16 cellular contexts compared by ENCODE assay signal in genomic region chr3:17544632-17545031, GRCh38.
DNase-seq lines count a peak whose midpoint lies in the region; ATAC-seq and TF ChIP-seq lines count a peak whose summit lies in the region.
"Had no signal": no experiment of that assay in that cellular context is flagged by ENCODE, and none has a peak within 500 bp of the region (broad histone marks: within the 10 kb centered on the region; RNA-seq: fewer than 3 reads in every experiment).

No MANE protein-coding gene starts in this region.

- no peaks in the 10 kb centered on the region for H3K9me2 ChIP-seq in SK-N-SH

- no peaks in the 10 kb centered on the region for H3K9me3 ChIP-seq in SK-N-SH
- peaks cover 28% of the 10 kb centered on the region for H3K9me3 ChIP-seq in endodermal cell (ENCODE audit: control insufficient read depth, low read length)
- H3K9me3 ChIP-seq in upper lobe of right lung, result no peaks in the 10 kb centered on the region
- H3K9me3 ChIP-seq: lower lobe of right lung, stomach had no signal

- H3F3A ChIP-seq in SK-N-SH (replicated peaks; ENCODE audit: insufficient read depth), result no peaks in the 10 kb centered on the region

- H2AFZ ChIP-seq in SK-N-SH (ENCODE audit: low read depth), result no peak overlapping the region

- H3K27ac ChIP-seq in SK-N-SH (ENCODE audit: low read depth in 2 of 2, low read length in 1 of 2) (no peak overlapping the region), endodermal cell (ENCODE audit: low read depth, low read length) (no peak overlapping the region), upper lobe of right lung (no peak overlapping the region)
- H3K27ac ChIP-seq: lower lobe of right lung, stomach had no signal

- POLR2A ChIA-PET in SK-N-SH (lab: Yijun Ruan, JAX), result interaction anchor here (1.8 kb wide), 1 partner anchor 198 kb away, joined by 5 read pairs; the partner anchor contains the start of gene TBC1D5

- DNase-seq in SK-N-SH (no peak), NCI-H2227 treated with DMSO at 0.1 percent for 48 hours (lab: John Stamatoyannopoulos, UW) (peak; percentile 1), endodermal cell (no peak), upper lobe of right lung (no peak), CD1c-positive myeloid dendritic cell (ENCODE audit: extremely low spot score) (no peak), NCI-H2029 (lab: John Stamatoyannopoulos, UW) (no peak)
- DNase-seq in stimulated activated CD4-positive, alpha-beta T cell treated with anti-CD3 and anti-CD28 coated beads, Interleukin-2, amount 100 ng/mL, for 48 hours, result no peak
- DNase-seq: activated CD4-positive, CD25-positive, alpha-beta regulatory T cell treated with anti-CD3 and anti-CD28 coated beads, Interleukin-2, amount 50 U/mL, for 72 hours; cortex of kidney; DMS153; lower lobe of right lung; NCI-H1092; stomach had no signal

- TF ChIP-seq EP300 in SK-N-SH (IDR thresholded peaks at IDR 0.05; ENCODE audit: borderline replicate concordance in 1 of 2, low read depth in 1 of 2, low read length in 1 of 2), result no peak

- CTCF ChIA-PET in SK-N-SH (lab: Yijun Ruan, JAX), result interaction anchor here (0.7 to 1.9 kb wide), 7 partner anchors 10 to 297 kb away, joined by 3 to 10 read pairs (median 5); no protein-coding TSS in a partner anchor

- no peak overlapping the region for H3K4me2 ChIP-seq in SK-N-SH

- no peak for ATAC-seq in SK-N-SH treated with all-trans-retinoic acid at 6 μM for 48 hours
- no peak for ATAC-seq in upper lobe of right lung
- ATAC-seq: lower lobe of right lung, Panc1 had no signal

- WGBS in SK-N-SH (ENCODE audit: low lambda C conversion rate), result 96% methylated on average over 2 of the region's 2 CpGs
- WGBS in endodermal cell (ENCODE audit: insufficient coverage in 1 of 2, insufficient read length in 1 of 2), 2 experiments, result 93 to 100% methylated on average over 1 to 2 of the region's 2 CpGs

- H4K20me1 ChIP-seq in SK-N-SH (ENCODE audit: insufficient read depth), result peaks cover 3% of the 10 kb centered on the region; the same call in 1 of the 2 replicates

- TF ChIP-seq CTCF in SK-N-SH (IDR thresholded peaks at IDR 0.05), result peak; percentile 44
- peak; percentile 52 for TF ChIP-seq CTCF in endodermal cell (conservative IDR thresholded peaks at IDR 0.05)
- TF ChIP-seq CTCF in upper lobe of right lung (IDR thresholded peaks at IDR 0.05), result peak; percentile 10

- H3K4me1 Mint-ChIP-seq in endodermal cell, result peaks cover 13% of the 10 kb centered on the region

- H3K9ac ChIP-seq in SK-N-SH (no peak overlapping the region), endodermal cell (ENCODE audit: extremely low read depth, low read length, poor library complexity, severe bottlenecking) (no peak overlapping the region)

- H3K27me3 ChIP-seq in SK-N-SH (ENCODE audit: insufficient read depth), result no peaks in the 10 kb centered on the region
- no peaks in the 10 kb centered on the region for H3K27me3 ChIP-seq in endodermal cell (ENCODE audit: control insufficient read depth, insufficient read depth, low read length, poor library complexity, severe bottlenecking)
- no peaks in the 10 kb centered on the region for H3K27me3 ChIP-seq in upper lobe of right lung
- H3K27me3 ChIP-seq: stomach had no signal

- H3K4me3 Mint-ChIP-seq in endodermal cell, result no peak overlapping the region
- H3K4me3 Mint-ChIP-seq: T-helper 1 cell treated with Interleukin-12 subunit alpha and Interleukin-12 subunit beta and Interleukin-4 antibody, amounts not matched to agents 30 μg/mL and 1 μg/mL, for 36 hours had no signal

- peak; percentile 43; the same call in 1 of the 2 replicates for TF ChIP-seq RAD21 in SK-N-SH (IDR thresholded peaks at IDR 0.05; ENCODE audit: low read length)

- H3K4me3 ChIP-seq in SK-N-SH (ENCODE audit: low read depth in 2 of 2, low read length in 1 of 2) (no peak overlapping the region), endodermal cell (ENCODE audit: low read length) (no peak overlapping the region), upper lobe of right lung (no peak overlapping the region)
- H3K4me3 ChIP-seq: lower lobe of right lung, stomach had no signal

- H3K36me3 Mint-ChIP-seq in endodermal cell (ENCODE audit: low read depth), result peaks cover 22% of the 10 kb centered on the region

- H3K79me2 ChIP-seq in SK-N-SH (ENCODE audit: insufficient read depth), result peaks cover 5% of the 10 kb centered on the region; the same call in 1 of the 2 replicates

- H3K27me3 Mint-ChIP-seq in endodermal cell (ENCODE audit: insufficient read depth), result no peaks in the 10 kb centered on the region

- H3K4me1 ChIP-seq in SK-N-SH (ENCODE audit: control insufficient read depth in 1 of 2, insufficient read depth in 2 of 2, low read depth in 1 of 2, low read length in 1 of 2) (no peaks in the 10 kb centered on the region; a peak in 1 of 4 replicates), endodermal cell (ENCODE audit: control insufficient read depth, insufficient read depth, low read length) (no peaks in the 10 kb centered on the region), upper lobe of right lung (no peaks in the 10 kb centered on the region)
- H3K4me1 ChIP-seq: lower lobe of right lung, stomach had no signal

- no peak overlapping the region for H3K27ac Mint-ChIP-seq in endodermal cell
- H3K27ac Mint-ChIP-seq: T-helper 1 cell treated with Interleukin-12 subunit alpha and Interleukin-12 subunit beta and Interleukin-4 antibody, amounts not matched to agents 30 μg/mL and 1 μg/mL, for 36 hours had no signal

- intact Hi-C loops in upper lobe of right lung (cut with DNase I), result no loop called here

- peaks cover 10% of the 10 kb centered on the region for H3K9me3 Mint-ChIP-seq in endodermal cell
- H3K9me3 Mint-ChIP-seq: T-helper 1 cell treated with Interleukin-12 subunit alpha and Interleukin-12 subunit beta and Interleukin-4 antibody, amounts not matched to agents 30 μg/mL and 1 μg/mL, for 36 hours had no signal

- peaks cover 0 to 4% of the 10 kb centered on the region in 2 experiments for H3K36me3 ChIP-seq in SK-N-SH (replicated peaks in 1 of 2; ENCODE audit: control insufficient read depth in 1 of 2, insufficient read depth in 2 of 2, low read length in 1 of 2)
- H3K36me3 ChIP-seq in endodermal cell (ENCODE audit: control insufficient read depth, insufficient read depth, low read length), result peaks cover 5% of the 10 kb centered on the region
- no peaks in the 10 kb centered on the region for H3K36me3 ChIP-seq in upper lobe of right lung

TF ChIP-seq in SK-N-SH, 30 proteins besides CTCF, POLR2A, EP300 and RAD21:
- no peak for TF ChIP-seq MEF2A (IDR thresholded peaks at IDR 0.05; ENCODE audit: borderline replicate concordance, low read depth)
- no peak for TF ChIP-seq FOSL2 (IDR thresholded peaks at IDR 0.05; ENCODE audit: borderline replicate concordance, low read depth)

TF ChIP-seq in SK-N-SH treated with all-trans-retinoic acid at 6 μM for 48 hours, 23 proteins besides CTCF, POLR2A, EP300 and RAD21 (continues in another document):
- TF ChIP-seq ZNF70 (CRISPR knock-in tag; IDR thresholded peaks at IDR 0.05), result no peak
- TF ChIP-seq ZNF8 (CRISPR knock-in tag; IDR thresholded peaks at IDR 0.05), result no peak
- TF ChIP-seq GLIS3 (CRISPR knock-in tag; IDR thresholded peaks at IDR 0.05), result no peak
- TF ChIP-seq ESRRG (CRISPR knock-in tag; IDR thresholded peaks at IDR 0.05), result no peak
- TF ChIP-seq TCF4 (CRISPR knock-in tag; IDR thresholded peaks at IDR 0.05; ENCODE audit: borderline replicate concordance), result no peak
- no peak for TF ChIP-seq SNAI2 (CRISPR knock-in tag; IDR thresholded peaks at IDR 0.05)
- TF ChIP-seq PATZ1 (CRISPR knock-in tag; IDR thresholded peaks at IDR 0.05; ENCODE audit: borderline replicate concordance), result no peak
- no peak for TF ChIP-seq ZFP3 (CRISPR knock-in tag; IDR thresholded peaks at IDR 0.05)
- TF ChIP-seq, protein P1, sequence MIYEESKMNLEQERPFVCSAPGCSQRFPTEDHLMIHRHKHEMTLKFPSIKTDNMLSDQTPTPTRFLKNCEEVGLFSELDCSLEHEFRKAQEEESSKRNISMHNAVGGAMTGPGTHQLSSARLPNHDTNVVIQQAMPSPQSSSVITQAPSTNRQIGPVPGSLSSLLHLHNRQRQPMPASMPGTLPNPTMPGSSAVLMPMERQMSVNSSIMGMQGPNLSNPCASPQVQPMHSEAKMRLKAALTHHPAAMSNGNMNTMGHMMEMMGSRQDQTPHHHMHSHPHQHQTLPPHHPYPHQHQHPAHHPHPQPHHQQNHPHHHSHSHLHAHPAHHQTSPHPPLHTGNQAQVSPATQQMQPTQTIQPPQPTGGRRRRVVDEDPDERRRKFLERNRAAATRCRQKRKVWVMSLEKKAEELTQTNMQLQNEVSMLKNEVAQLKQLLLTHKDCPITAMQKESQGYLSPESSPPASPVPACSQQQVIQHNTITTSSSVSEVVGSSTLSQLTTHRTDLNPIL (CRISPR knock-in tag; IDR thresholded peaks at IDR 0.05; ENCODE audit: low read depth), result no peak
- no peak for TF ChIP-seq ZNF565 (CRISPR knock-in tag; conservative IDR thresholded peaks at IDR 0.05; ENCODE audit: low read depth)
- TF ChIP-seq POU6F1 (CRISPR knock-in tag; IDR thresholded peaks at IDR 0.05; ENCODE audit: borderline replicate concordance, low read depth), result no peak
